7 cellular contexts compared by ENCODE assay signal in the genomic region with DNA sequence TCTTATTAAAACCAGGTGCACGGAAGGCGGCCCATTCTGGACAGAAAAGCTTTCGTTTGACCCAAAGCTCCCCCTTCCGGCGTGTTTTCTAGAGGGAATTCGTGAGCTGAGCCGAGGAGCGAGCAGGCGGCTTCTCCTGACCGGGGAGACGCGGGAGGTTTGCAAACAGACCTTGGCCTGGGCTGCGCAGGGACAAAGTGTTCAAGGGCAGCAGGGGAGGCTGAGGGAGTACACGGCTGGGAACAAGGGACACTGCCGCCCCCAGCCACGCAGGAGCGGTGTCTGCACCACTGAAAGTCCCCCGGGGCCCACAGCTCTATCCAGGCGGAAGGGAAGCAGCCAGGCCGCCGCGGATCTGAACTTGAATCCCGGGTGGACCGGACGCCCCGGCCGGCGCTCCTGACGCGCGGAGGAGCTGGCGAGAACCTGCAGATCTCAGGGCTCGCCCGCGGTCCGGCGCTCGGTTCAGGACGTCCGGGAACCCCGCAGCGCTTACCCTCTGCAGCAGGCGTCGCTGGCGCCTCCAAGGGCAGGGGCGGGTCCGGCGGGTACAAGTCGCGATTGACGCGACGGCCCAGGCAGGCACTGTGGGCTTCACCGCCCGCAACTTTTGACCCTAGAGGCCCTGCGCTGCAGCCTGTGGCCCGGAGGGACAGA.
DNase-seq lines count a peak whose midpoint lies in the region; ATAC-seq and TF ChIP-seq lines count a peak whose summit lies in the region.

No MANE protein-coding gene starts in this region.

- H3K36me3 ChIP-seq in duodenal mucosa (ENCODE audit: control insufficient read depth in 1 of 2, insufficient read depth in 2 of 2, low read length in 2 of 2), result no peaks in the 10 kb centered on the region
- H3K36me3 ChIP-seq in OCI-LY7 (ENCODE audit: insufficient read depth, low read length), result no peaks in the 10 kb centered on the region

- H3K27me3 ChIP-seq in duodenal mucosa (ENCODE audit: control insufficient read depth in 1 of 2, insufficient read depth in 2 of 2, low read length in 2 of 2), result no peaks in the 10 kb centered on the region

- no peaks in the 10 kb centered on the region for H3K9me2 ChIP-seq in OCI-LY7 (ENCODE audit: insufficient read depth, low read length)

- peaks cover 10% of the 10 kb centered on the region for H3K36me3 Mint-ChIP-seq in WTC11

- H3K9me3 ChIP-seq in duodenal mucosa (ENCODE audit: control insufficient read depth in 1 of 2, low read length in 2 of 2) (no peaks in the 10 kb centered on the region), OCI-LY7 (ENCODE audit: low read length) (peaks cover 5% of the 10 kb centered on the region; the same call in 1 of the 2 replicates)

- peaks cover 52% of the 10 kb centered on the region for H3K27me3 Mint-ChIP-seq in WTC11 (ENCODE audit: low read depth)

- H4K20me1 ChIP-seq in OCI-LY7 (ENCODE audit: insufficient read depth, low read length), result no peaks in the 10 kb centered on the region

- ATAC-seq in WTC11, result peak; percentile 86

- peaks cover 16% of the 10 kb centered on the region for H3K9me3 Mint-ChIP-seq in WTC11

- peaks cover 20% of the 10 kb centered on the region for H3K4me1 Mint-ChIP-seq in WTC11

- H3K9ac ChIP-seq in duodenal mucosa (ENCODE audit: low read depth in 1 of 2, low read length in 2 of 2), result no peak overlapping the region

- peak; percentile 51 for DNase-seq in GM20000 (ENCODE audit: low spot score)
- peak; percentile 79 for DNase-seq in WTC11 (ENCODE audit: low spot score)
- DNase-seq in lower leg skin (ENCODE audit: low spot score in 2 of 2), result peak; percentile 35 to 86
- peak; percentile 40 for DNase-seq in stimulated activated CD4-positive, alpha-beta T cell treated with anti-CD3 and anti-CD28 coated beads, Interleukin-4, amount 100 ng/mL, for 1 hour
- DNase-seq in KG1 (lab: John Stamatoyannopoulos, UW), result no peak
- DNase-seq in OCI-LY7 (ENCODE audit: low spot score), result no peak

- H3K4me2 ChIP-seq in OCI-LY7 (ENCODE audit: low read length), result no peak overlapping the region

- H3K27ac Mint-ChIP-seq in WTC11, result no peak overlapping the region

- H3K4me3 ChIP-seq in duodenal mucosa (ENCODE audit: low read depth in 1 of 2, low read length in 2 of 2) (peak overlapping the region; percentile 45 to 60), lower leg skin (ENCODE audit: low read depth, poor library complexity, severe bottlenecking) (peak overlapping the region; percentile 17), OCI-LY7 (ENCODE audit: low read depth, low read length, poor library complexity, severe bottlenecking) (no peak overlapping the region)

- intact Hi-C loops in lower leg skin (cut with DNase I; ENCODE audit: low total_unique reads), result no loop called here
- intact Hi-C loops in OCI-LY7 (cut with micrococcal nuclease; ENCODE audit: unreplicated experiment), result no loop called here

- H3K79me2 ChIP-seq in OCI-LY7 (ENCODE audit: insufficient read depth, low read depth, low read length), result no peaks in the 10 kb centered on the region

- H3K4me1 ChIP-seq in duodenal mucosa (ENCODE audit: control insufficient read depth in 1 of 2, insufficient read depth in 2 of 2, low read length in 2 of 2), result no peaks in the 10 kb centered on the region
- H3K4me1 ChIP-seq in OCI-LY7 (ENCODE audit: insufficient read depth, low read length, poor library complexity, severe bottlenecking), result no peaks in the 10 kb centered on the region

- no peak overlapping the region for H2AFZ ChIP-seq in OCI-LY7 (ENCODE audit: low read length)

- 5 to 9% methylated on average over 23 to 57 of the region's 57 CpGs for WGBS in lower leg skin, 2 donors

- CTCF ChIA-PET in WTC11 (lab: Charles Lee), result interaction anchor here (0.6 to 2.7 kb wide), 29 partner anchors 9 to 1421 kb away, joined by 3 to 65 read pairs (median 4); no protein-coding TSS in a partner anchor
- CTCF ChIA-PET in OCI-LY7 (lab: Charles Lee; ENCODE audit: unreplicated experiment), result no interaction called here

- H3K27ac ChIP-seq in duodenal mucosa (ENCODE audit: low read depth, low read length) (no peak overlapping the region), OCI-LY7 (ENCODE audit: low read depth, low read length, poor library complexity, severe bottlenecking) (no peak overlapping the region)

- TF ChIP-seq CTCF in GM20000 (IDR thresholded peaks at IDR 0.05; ENCODE audit: extremely low read depth, missing control alignments), result peak; percentile 21
- TF ChIP-seq CTCF in WTC11 (IDR thresholded peaks at IDR 0.05), result no peak
- no peak for TF ChIP-seq CTCF in lower leg skin (IDR thresholded peaks at IDR 0.05)
- TF ChIP-seq CTCF in OCI-LY7 (conservative IDR thresholded peaks at IDR 0.05; ENCODE audit: low read length), result no peak

- BruUV-seq in OCI-LY7 (replicated peaks; lab: Mats Ljungman, UMichigan), result no TSS peak

- TF ChIP-seq POLR2A in lower leg skin (IDR thresholded peaks at IDR 0.05), result no peak

- POLR2A ChIA-PET in WTC11 (lab: Charles Lee) (interaction anchor here (0.6 to 0.7 kb wide), 2 partner anchors 53 to 1028 kb away, joined by 4 to 10 read pairs; no protein-coding TSS in a partner anchor), OCI-LY7 (lab: Charles Lee) (no interaction called here)

- H3K4me3 Mint-ChIP-seq in WTC11, result peak overlapping the region; percentile 70

TF ChIP-seq in WTC11, 78 proteins besides CTCF, POLR2A, EP300 and RAD21 (continues in another document):
- TF ChIP-seq TEAD1 (CRISPR knock-in tag; IDR thresholded peaks at IDR 0.05), result 0 out of 2 replicates have a peak, but pooled peaks have one; percentile 16
- TF ChIP-seq, protein P1, sequence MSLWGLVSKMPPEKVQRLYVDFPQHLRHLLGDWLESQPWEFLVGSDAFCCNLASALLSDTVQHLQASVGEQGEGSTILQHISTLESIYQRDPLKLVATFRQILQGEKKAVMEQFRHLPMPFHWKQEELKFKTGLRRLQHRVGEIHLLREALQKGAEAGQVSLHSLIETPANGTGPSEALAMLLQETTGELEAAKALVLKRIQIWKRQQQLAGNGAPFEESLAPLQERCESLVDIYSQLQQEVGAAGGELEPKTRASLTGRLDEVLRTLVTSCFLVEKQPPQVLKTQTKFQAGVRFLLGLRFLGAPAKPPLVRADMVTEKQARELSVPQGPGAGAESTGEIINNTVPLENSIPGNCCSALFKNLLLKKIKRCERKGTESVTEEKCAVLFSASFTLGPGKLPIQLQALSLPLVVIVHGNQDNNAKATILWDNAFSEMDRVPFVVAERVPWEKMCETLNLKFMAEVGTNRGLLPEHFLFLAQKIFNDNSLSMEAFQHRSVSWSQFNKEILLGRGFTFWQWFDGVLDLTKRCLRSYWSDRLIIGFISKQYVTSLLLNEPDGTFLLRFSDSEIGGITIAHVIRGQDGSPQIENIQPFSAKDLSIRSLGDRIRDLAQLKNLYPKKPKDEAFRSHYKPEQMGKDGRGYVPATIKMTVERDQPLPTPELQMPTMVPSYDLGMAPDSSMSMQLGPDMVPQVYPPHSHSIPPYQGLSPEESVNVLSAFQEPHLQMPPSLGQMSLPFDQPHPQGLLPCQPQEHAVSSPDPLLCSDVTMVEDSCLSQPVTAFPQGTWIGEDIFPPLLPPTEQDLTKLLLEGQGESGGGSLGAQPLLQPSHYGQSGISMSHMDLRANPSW (CRISPR knock-in tag; conservative IDR thresholded peaks at IDR 0.05; ENCODE audit: low read depth), result 0 out of 2 replicates have a peak, but pooled peaks have one; percentile 78
- TF ChIP-seq SMAD4 (CRISPR knock-in tag; IDR thresholded peaks at IDR 0.05), result no peak
- TF ChIP-seq, protein P2, sequence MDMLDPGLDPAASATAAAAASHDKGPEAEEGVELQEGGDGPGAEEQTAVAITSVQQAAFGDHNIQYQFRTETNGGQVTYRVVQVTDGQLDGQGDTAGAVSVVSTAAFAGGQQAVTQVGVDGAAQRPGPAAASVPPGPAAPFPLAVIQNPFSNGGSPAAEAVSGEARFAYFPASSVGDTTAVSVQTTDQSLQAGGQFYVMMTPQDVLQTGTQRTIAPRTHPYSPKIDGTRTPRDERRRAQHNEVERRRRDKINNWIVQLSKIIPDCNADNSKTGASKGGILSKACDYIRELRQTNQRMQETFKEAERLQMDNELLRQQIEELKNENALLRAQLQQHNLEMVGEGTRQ (CRISPR knock-in tag; IDR thresholded peaks at IDR 0.05), result no peak
- TF ChIP-seq, protein P3, sequence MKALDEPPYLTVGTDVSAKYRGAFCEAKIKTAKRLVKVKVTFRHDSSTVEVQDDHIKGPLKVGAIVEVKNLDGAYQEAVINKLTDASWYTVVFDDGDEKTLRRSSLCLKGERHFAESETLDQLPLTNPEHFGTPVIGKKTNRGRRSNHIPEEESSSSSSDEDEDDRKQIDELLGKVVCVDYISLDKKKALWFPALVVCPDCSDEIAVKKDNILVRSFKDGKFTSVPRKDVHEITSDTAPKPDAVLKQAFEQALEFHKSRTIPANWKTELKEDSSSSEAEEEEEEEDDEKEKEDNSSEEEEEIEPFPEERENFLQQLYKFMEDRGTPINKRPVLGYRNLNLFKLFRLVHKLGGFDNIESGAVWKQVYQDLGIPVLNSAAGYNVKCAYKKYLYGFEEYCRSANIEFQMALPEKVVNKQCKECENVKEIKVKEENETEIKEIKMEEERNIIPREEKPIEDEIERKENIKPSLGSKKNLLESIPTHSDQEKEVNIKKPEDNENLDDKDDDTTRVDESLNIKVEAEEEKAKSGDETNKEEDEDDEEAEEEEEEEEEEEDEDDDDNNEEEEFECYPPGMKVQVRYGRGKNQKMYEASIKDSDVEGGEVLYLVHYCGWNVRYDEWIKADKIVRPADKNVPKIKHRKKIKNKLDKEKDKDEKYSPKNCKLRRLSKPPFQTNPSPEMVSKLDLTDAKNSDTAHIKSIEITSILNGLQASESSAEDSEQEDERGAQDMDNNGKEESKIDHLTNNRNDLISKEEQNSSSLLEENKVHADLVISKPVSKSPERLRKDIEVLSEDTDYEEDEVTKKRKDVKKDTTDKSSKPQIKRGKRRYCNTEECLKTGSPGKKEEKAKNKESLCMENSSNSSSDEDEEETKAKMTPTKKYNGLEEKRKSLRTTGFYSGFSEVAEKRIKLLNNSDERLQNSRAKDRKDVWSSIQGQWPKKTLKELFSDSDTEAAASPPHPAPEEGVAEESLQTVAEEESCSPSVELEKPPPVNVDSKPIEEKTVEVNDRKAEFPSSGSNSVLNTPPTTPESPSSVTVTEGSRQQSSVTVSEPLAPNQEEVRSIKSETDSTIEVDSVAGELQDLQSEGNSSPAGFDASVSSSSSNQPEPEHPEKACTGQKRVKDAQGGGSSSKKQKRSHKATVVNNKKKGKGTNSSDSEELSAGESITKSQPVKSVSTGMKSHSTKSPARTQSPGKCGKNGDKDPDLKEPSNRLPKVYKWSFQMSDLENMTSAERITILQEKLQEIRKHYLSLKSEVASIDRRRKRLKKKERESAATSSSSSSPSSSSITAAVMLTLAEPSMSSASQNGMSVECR (CRISPR knock-in tag; IDR thresholded peaks at IDR 0.05; ENCODE audit: borderline replicate concordance), result 0 out of 2 replicates have a peak, but pooled peaks have one; percentile 54
- TF ChIP-seq, protein P4, sequence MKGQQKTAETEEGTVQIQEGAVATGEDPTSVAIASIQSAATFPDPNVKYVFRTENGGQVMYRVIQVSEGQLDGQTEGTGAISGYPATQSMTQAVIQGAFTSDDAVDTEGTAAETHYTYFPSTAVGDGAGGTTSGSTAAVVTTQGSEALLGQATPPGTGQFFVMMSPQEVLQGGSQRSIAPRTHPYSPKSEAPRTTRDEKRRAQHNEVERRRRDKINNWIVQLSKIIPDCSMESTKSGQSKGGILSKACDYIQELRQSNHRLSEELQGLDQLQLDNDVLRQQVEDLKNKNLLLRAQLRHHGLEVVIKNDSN (CRISPR knock-in tag; IDR thresholded peaks at IDR 0.05), result 0 out of 2 replicates have a peak, but pooled peaks have one; percentile 24

Comparison
In these comparisons a context has a peak if more than half of its experiments do, and no peak if none do; other contexts are left out.
1. DNase-seq: peak in GM20000 (single experiment), WTC11 (single experiment), lower leg skin (2 of 2) and stimulated activated CD4-positive, alpha-beta T cell treated with anti-CD3 and anti-CD28 coated beads, Interleukin-4, amount 100 ng/mL, for 1 hour (single experiment); none in KG1 (single experiment) and OCI-LY7 (single experiment).